Comparison of ENCODE assay signal across 1 cellular context in the genomic region with DNA sequence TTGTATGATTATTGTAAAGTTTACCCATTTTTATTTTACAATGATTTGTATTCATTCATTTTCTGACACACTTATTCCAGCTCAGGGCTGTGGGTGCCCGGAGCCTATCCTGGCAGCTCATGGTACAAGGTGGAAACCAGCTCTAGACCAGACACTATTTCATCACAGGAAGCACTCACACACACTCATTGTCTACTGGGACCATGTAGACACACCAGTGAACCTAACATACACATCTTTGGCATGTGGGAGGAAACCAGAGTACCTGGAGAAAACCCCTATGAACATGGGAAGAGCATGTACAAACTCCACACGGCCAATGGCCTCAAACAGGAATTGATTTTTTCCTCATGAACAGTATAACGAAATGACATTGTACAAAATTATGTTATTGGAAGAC.
TF ChIP-seq lines count a peak whose summit lies in the region.

No MANE protein-coding gene starts in this region.

TF ChIP-seq in H1, 55 proteins besides CTCF, POLR2A, EP300 and RAD21:
- TF ChIP-seq KDM4A (IDR thresholded peaks at IDR 0.05; ENCODE audit: low read depth, low read length, severe bottlenecking), result no peak
- no peak for TF ChIP-seq JUND (IDR thresholded peaks at IDR 0.05; ENCODE audit: low read length)
- TF ChIP-seq SIN3A (conservative IDR thresholded peaks at IDR 0.05 in 1 of 2, IDR thresholded peaks at IDR 0.05 in 1 of 2; ENCODE audit: low read depth in 1 of 2, low read length in 2 of 2), result no peak
- TF ChIP-seq TBP (IDR thresholded peaks at IDR 0.05; ENCODE audit: low read depth, low read length), result no peak
- no peak for TF ChIP-seq TEAD4 (IDR thresholded peaks at IDR 0.05; ENCODE audit: low read depth, low read length)
- no peak for TF ChIP-seq HDAC6 (IDR thresholded peaks at IDR 0.05; ENCODE audit: low read depth, low read length)
- TF ChIP-seq HDAC2 (IDR thresholded peaks at IDR 0.05; ENCODE audit: borderline replicate concordance in 1 of 2, low read depth in 2 of 2, low read length in 2 of 2), result no peak
- TF ChIP-seq SP2 (IDR thresholded peaks at IDR 0.05; ENCODE audit: low read length), result no peak
- TF ChIP-seq CEBPB (IDR thresholded peaks at IDR 0.05; ENCODE audit: low read depth, low read length), result no peak
- TF ChIP-seq, protein P1, sequence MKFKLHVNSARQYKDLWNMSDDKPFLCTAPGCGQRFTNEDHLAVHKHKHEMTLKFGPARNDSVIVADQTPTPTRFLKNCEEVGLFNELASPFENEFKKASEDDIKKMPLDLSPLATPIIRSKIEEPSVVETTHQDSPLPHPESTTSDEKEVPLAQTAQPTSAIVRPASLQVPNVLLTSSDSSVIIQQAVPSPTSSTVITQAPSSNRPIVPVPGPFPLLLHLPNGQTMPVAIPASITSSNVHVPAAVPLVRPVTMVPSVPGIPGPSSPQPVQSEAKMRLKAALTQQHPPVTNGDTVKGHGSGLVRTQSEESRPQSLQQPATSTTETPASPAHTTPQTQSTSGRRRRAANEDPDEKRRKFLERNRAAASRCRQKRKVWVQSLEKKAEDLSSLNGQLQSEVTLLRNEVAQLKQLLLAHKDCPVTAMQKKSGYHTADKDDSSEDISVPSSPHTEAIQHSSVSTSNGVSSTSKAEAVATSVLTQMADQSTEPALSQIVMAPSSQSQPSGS (IDR thresholded peaks at IDR 0.05; ENCODE audit: low read length), result no peak
- TF ChIP-seq KDM1A (IDR thresholded peaks at IDR 0.05; ENCODE audit: borderline replicate concordance, low read length), result no peak
